8 cellular contexts compared by ENCODE assay signal in genomic region chr18:36297419-36298112, GRCh38. TPM values are rescaled to one million over a fixed set of nuclear protein-coding genes. Genes with fewer than 3 reads are reported as not detected.
A peak's percentile ranks its signal among the peaks of the same experiment; 100 is the strongest.
DNase-seq lines count a peak whose midpoint lies in the region; ATAC-seq and TF ChIP-seq lines count a peak whose summit lies in the region.

Gene FHOD3, plus strand, starts transcription at chr18:36297713. Its CDS starts 123 bp downstream, at chr18:36297836.

- POLR2A ChIA-PET in activated B cell treated with CpG ODN at 0.5 μM for 24 hours (lab: Charles Lee) = no interaction called here

- peak; percentile 58 for DNase-seq in ELF-1 (ENCODE audit: low read depth, low spot score)
- peak; percentile 33 for DNase-seq in activated B cell treated with CpG ODN at 0.5 μM for 24 hours
- peak; percentile 28 for DNase-seq in globus pallidus (ENCODE audit: low spot score)
- peak; percentile 68 for DNase-seq in neural crest cell (ENCODE audit: low read depth, low spot score)
- DNase-seq in effector CD8-positive, alpha-beta T cell (lab: John Stamatoyannopoulos, UW) = no peak

- H3K27me3 Mint-ChIP-seq in activated B cell treated with CpG ODN at 0.5 μM for 24 hours (peaks cover 25% of the 10 kb centered on the region), neural crest cell (ENCODE audit: low read depth) (no peaks in the 10 kb centered on the region)

- peak within 1 kb of the TSS; percentile 52 for H3K4me3 Mint-ChIP-seq in activated B cell treated with CpG ODN at 0.5 μM for 24 hours
- H3K4me3 Mint-ChIP-seq in neural crest cell = peak within 1 kb of the TSS; percentile 76

- peak within 1 kb of the TSS; percentile 80 for H3K4me3 ChIP-seq in HUES6 (ENCODE audit: low read depth, low read length)

- peak; percentile 56 for ATAC-seq in GM21423 (IDR thresholded peaks at IDR 0.05; ENCODE audit: unreplicated experiment)
- ATAC-seq in activated B cell treated with CpG ODN at 0.5 μM for 24 hours (ENCODE audit: low read depth) = peak; percentile 65
- no peak for ATAC-seq in HG02610 (IDR thresholded peaks at IDR 0.05; ENCODE audit: unreplicated experiment)

- no peak within 1 kb of the TSS for H3K27ac ChIP-seq in HUES6 (ENCODE audit: low read depth, low read length)

- H3K27me3 ChIP-seq in HUES6 (ENCODE audit: control insufficient read depth, insufficient read depth, low read length) = peaks cover 87% of the 10 kb centered on the region

- H3K36me3 Mint-ChIP-seq in activated B cell treated with CpG ODN at 0.5 μM for 24 hours (ENCODE audit: low read depth) (no peaks in the 10 kb centered on the region), neural crest cell (ENCODE audit: low read depth) (no peaks in the 10 kb centered on the region)

- CTCF ChIA-PET in activated B cell treated with CpG ODN at 0.5 μM for 24 hours (lab: Charles Lee) = no interaction called here

- H3K27ac Mint-ChIP-seq in activated B cell treated with CpG ODN at 0.5 μM for 24 hours (no peak within 1 kb of the TSS), neural crest cell (ENCODE audit: unreplicated experiment) (no peak within 1 kb of the TSS)

- H3K9me3 Mint-ChIP-seq in activated B cell treated with CpG ODN at 0.5 μM for 24 hours = no peaks in the 10 kb centered on the region
- no peaks in the 10 kb centered on the region for H3K9me3 Mint-ChIP-seq in neural crest cell

- no peaks in the 10 kb centered on the region for H3K9me3 ChIP-seq in HUES6 (ENCODE audit: control insufficient read depth, insufficient read depth, low read depth, low read length)

- TF ChIP-seq CTCF in activated B cell treated with CpG ODN at 0.5 μM for 24 hours (IDR thresholded peaks at IDR 0.05) (no peak), neural crest cell (conservative IDR thresholded peaks at IDR 0.05) (no peak)

- intact Hi-C loops in activated B cell treated with CpG ODN at 0.5 μM for 24 hours (cut with micrococcal nuclease) = no loop called here

- 0 out of 2 replicates have a peak, but pooled peaks cover 3% of the 10 kb centered on the region for H3K4me1 ChIP-seq in HUES6 (ENCODE audit: control insufficient read depth, insufficient read depth, low read length)

- H3K9ac ChIP-seq in HUES6 (ENCODE audit: low read length) = peak within 1 kb of the TSS; percentile 29

- no peaks in the 10 kb centered on the region for H3K36me3 ChIP-seq in HUES6 (ENCODE audit: control insufficient read depth, insufficient read depth, low read length)

- H3K4me1 Mint-ChIP-seq in activated B cell treated with CpG ODN at 0.5 μM for 24 hours (no peaks in the 10 kb centered on the region), neural crest cell (peaks cover 18% of the 10 kb centered on the region)

RNA-seq across cellular contexts. Expression of gene FHOD3, which starts in this region (rescaled TPM):
- not detected in 2 replicates for total RNA-seq in activated B cell treated with CpG ODN at 0.5 μM for 24 hours
- total RNA-seq in neural crest cell = 28.6 and 29.0 TPM in 2 replicates

Comparison
In these comparisons a context has a peak if more than half of its experiments do, and no peak if none do; other contexts are left out.
1. RNA of gene FHOD3 (total RNA-seq): 28.6 to 29.0 TPM in neural crest cell; not detected in activated B cell treated with CpG ODN at 0.5 μM for 24 hours; every median in the first group is over 10 times any median in the second.
2. Peak in DNase-seq and ATAC-seq in activated B cell treated with CpG ODN at 0.5 μM for 24 hours; RNA of the gene not detected or under 1 TPM.